18 cellular contexts compared by ENCODE assay signal in genomic region chr13:113995051-113995601, GRCh38.
"Had no signal": no experiment of that assay in that cellular context is flagged by ENCODE, and none has a peak within 500 bp of the region (broad histone marks: within the 10 kb centered on the region; RNA-seq: fewer than 3 reads in every experiment).

No MANE protein-coding gene starts in this region.

- DNase-seq: activated CD4-positive, alpha-beta memory T cell treated with anti-CD3 and anti-CD28 coated beads, Interleukin-2, amount 10 ng/mL, durations not matched to agents 7 days and 5 days; activated CD4-positive, alpha-beta T cell treated with anti-CD3 and anti-CD28 coated beads for 36 hours; activated CD8-positive, alpha-beta memory T cell treated with anti-CD3 and anti-CD28 coated beads, Interleukin-2, amount 50 U/mL, for 48 hours; activated naive CD4-positive, alpha-beta T cell treated with anti-CD3 and anti-CD28 coated beads, Interleukin-2, amount 50 U/mL, for 16 hours; amygdala; cerebellar nuclear complex; dermis blood vessel endothelial cell; mesendoderm; stimulated activated naive B cell treated with anti-CD40 and anti-IgM and Interleukin-4, amounts not matched to agents 10 μg/mL and 1 μg/mL and 100 μg/mL, for 72 hours; substantia nigra; SW 1271; trophoblast cell had no signal

- H3K27ac Mint-ChIP-seq: activated CD4-positive, alpha-beta memory T cell treated with anti-CD3 and anti-CD28 coated beads, Interleukin-2, amount 10 ng/mL, durations not matched to agents 7 days and 5 days; activated CD4-positive, alpha-beta T cell treated with anti-CD3 and anti-CD28 coated beads for 36 hours had no signal

- ATAC-seq: activated CD4-positive, alpha-beta T cell treated with anti-CD3 and anti-CD28 coated beads for 36 hours; esophagus mucosa; left lung; pancreas; stimulated activated naive B cell treated with anti-CD40 and anti-IgM and Interleukin-4, amounts not matched to agents 10 μg/mL and 1 μg/mL and 100 μg/mL, for 72 hours had no signal

- H3K9me3 ChIP-seq: left lung, pancreas had no signal

- H3K27me3 Mint-ChIP-seq: activated CD4-positive, alpha-beta memory T cell treated with anti-CD3 and anti-CD28 coated beads, Interleukin-2, amount 10 ng/mL, durations not matched to agents 7 days and 5 days; activated CD4-positive, alpha-beta T cell treated with anti-CD3 and anti-CD28 coated beads for 36 hours; brain; stimulated activated naive B cell treated with anti-CD40 and anti-IgM and Interleukin-4, amounts not matched to agents 10 μg/mL and 1 μg/mL and 100 μg/mL, for 72 hours had no signal

- H3K4me3 ChIP-seq: left lung, neural progenitor cell, pancreas, smooth muscle cell had no signal

- H3K27ac ChIP-seq: left lung, neural progenitor cell, pancreas had no signal

- H3K4me3 Mint-ChIP-seq: activated CD4-positive, alpha-beta memory T cell treated with anti-CD3 and anti-CD28 coated beads, Interleukin-2, amount 10 ng/mL, durations not matched to agents 7 days and 5 days; activated CD4-positive, alpha-beta T cell treated with anti-CD3 and anti-CD28 coated beads for 36 hours; brain; neural progenitor cell; stimulated activated naive B cell treated with anti-CD40 and anti-IgM and Interleukin-4, amounts not matched to agents 10 μg/mL and 1 μg/mL and 100 μg/mL, for 72 hours had no signal

- H3K9me3 Mint-ChIP-seq: neural progenitor cell had no signal

- H3K4me1 ChIP-seq: left lung, neural progenitor cell, pancreas had no signal

- H3K36me3 ChIP-seq: neural progenitor cell, pancreas had no signal

- H3K27me3 ChIP-seq: left lung, neural progenitor cell, pancreas had no signal
